In the genomic region with DNA sequence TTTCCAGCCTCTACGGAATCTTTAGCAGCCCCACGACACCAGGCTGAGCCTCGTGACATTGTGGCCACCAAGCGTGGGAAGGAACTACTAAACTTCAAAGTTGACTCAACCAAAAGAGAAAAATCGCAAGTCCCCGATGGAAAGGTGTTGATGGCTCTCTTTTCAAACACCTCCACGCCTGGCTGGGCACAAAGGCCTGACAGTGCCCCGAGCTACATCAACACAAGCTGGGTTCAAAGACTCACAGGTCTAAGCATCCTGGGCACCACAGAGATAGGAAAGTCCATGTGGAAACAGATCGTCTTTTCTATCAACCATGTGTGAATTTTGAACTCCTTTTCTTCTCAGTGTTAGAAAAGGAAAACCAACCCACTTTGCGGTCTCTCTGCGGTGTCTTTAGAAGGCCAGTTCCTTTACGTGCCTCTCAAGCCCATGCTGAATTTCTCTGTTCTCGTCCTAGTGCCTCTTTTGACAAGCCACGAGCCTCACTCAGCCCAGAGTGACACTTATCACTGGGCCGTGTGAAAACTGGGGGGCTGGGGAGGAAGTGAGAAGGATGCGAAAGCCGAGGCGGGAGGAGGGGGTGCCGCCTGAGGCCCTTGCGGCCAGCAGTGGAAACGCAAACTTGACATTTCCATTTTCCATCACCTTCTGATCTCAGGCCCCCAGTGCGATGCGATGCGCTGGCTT, we compare ENCODE assay signal across 9 cellular contexts. TPM values are rescaled to one million over a fixed set of nuclear protein-coding genes. Genes with fewer than 3 reads are reported as not detected.
A peak's percentile ranks its signal among the peaks of the same experiment; 100 is the strongest.
DNase-seq lines count a peak whose midpoint lies in the region; ATAC-seq, FAIRE-seq and TF ChIP-seq lines count a peak whose summit lies in the region.
"Had no signal": no experiment of that assay in that cellular context is flagged by ENCODE, and none has a peak within 500 bp of the region (broad histone marks: within the 10 kb centered on the region; RNA-seq: fewer than 3 reads in every experiment).

No MANE protein-coding gene starts in this region.

- H3K36me3 ChIP-seq in neural progenitor cell: no peaks in the 10 kb centered on the region
- H3K36me3 ChIP-seq in upper lobe of left lung: no peaks in the 10 kb centered on the region

- H4K91ac ChIP-seq in H9 (ENCODE audit: insufficient read length, low read depth, low read length): no peak overlapping the region

- no peaks in the 10 kb centered on the region; the same call in 1 of the 2 replicates for H3K79me2 ChIP-seq in H9 (ENCODE audit: insufficient read depth, low read length)
- H3K79me2 ChIP-seq in neural progenitor cell (ENCODE audit: low read depth): no peaks in the 10 kb centered on the region

- peaks cover 9% of the 10 kb centered on the region for H3F3A ChIP-seq in neural progenitor cell (ENCODE audit: low read depth)

- H3K4ac ChIP-seq in H9 (ENCODE audit: low read depth, low read length): no peak overlapping the region

- no peaks in the 10 kb centered on the region for H3K9me3 ChIP-seq in H9 (ENCODE audit: control insufficient read depth, low read depth, low read length)
- no peaks in the 10 kb centered on the region for H3K9me3 ChIP-seq in neural progenitor cell (ENCODE audit: low read depth)
- H3K9me3 ChIP-seq in upper lobe of left lung: no peaks in the 10 kb centered on the region

- H2AK5ac ChIP-seq in H9 (ENCODE audit: insufficient read length, low read length): no peak overlapping the region

- 0 out of 2 replicates have a peak overlapping the region, but pooled peaks have one; percentile 19 for H2BK15ac ChIP-seq in H9 (ENCODE audit: low read depth, low read length)

- H3K4me1 Mint-ChIP-seq in H9 (peaks cover 50 to 53% of the 10 kb centered on the region in 2 experiments), neural progenitor cell (peaks cover 42% of the 10 kb centered on the region)

- H2BK5ac ChIP-seq in H9 (ENCODE audit: insufficient read length, low read length): no peak overlapping the region

- peak; percentile 34 to 52 for ATAC-seq in upper lobe of left lung (ENCODE audit: low FRiP score in 2 of 2)

- H3K56ac ChIP-seq in H9 (ENCODE audit: insufficient read length, low read depth, low read length): no peak overlapping the region

- TF ChIP-seq POLR2A in GM12891 (IDR thresholded peaks at IDR 0.05; ENCODE audit: low read depth, low read length) (peak; percentile 28; the same call in 1 of the 2 replicates), upper lobe of left lung (IDR thresholded peaks at IDR 0.05) (no peak)

- H3K18ac ChIP-seq in H9 (ENCODE audit: insufficient read length, low read depth, low read length): no peak overlapping the region

- H3K4me2 ChIP-seq in H9 (ENCODE audit: insufficient read depth, insufficient read length, low read length) (no peak overlapping the region), neural progenitor cell (no peak overlapping the region)
- H3K4me2 ChIP-seq: KMS-11 had no signal

- H3K36me3 Mint-ChIP-seq in H9 (ENCODE audit: insufficient read depth in 1 of 3, low read depth in 3 of 3) (no peaks in the 10 kb centered on the region), neural progenitor cell (no peaks in the 10 kb centered on the region)

- H3K4me3 Mint-ChIP-seq in H9 (no peak overlapping the region; a peak in 1 of 5 replicates), neural progenitor cell (no peak overlapping the region)

- H3K27ac ChIP-seq in H9 (ENCODE audit: insufficient read length, low read depth, low read length) (no peak overlapping the region), neural progenitor cell (no peak overlapping the region), upper lobe of left lung (peak overlapping the region in 3 of 4 donors; percentile 37 to 77 (median 48))
- H3K27ac ChIP-seq: KMS-11 had no signal

- DNase-seq in GM12891 (ENCODE audit: insufficient read length, low spot score) (peak; percentile 48), H9 (peak; percentile 48), NOMO-1 treated with dmso at 0.1 percent for 144 hours (lab: John Stamatoyannopoulos, UW; ENCODE audit: unreplicated experiment) (peak; percentile 50), neural progenitor cell (ENCODE audit: low spot score) (no peak), upper lobe of left lung (peak; percentile 44 to 58), SKM-1 (lab: John Stamatoyannopoulos, UW; ENCODE audit: unreplicated experiment) (no peak), OCI-M1 (lab: John Stamatoyannopoulos, UW) (no peak)
- DNase-seq in activated naive CD4-positive, alpha-beta T cell (lab: John Stamatoyannopoulos, UW): peak; percentile 17 to 45 (median 36)

- peak; percentile 44 for TF ChIP-seq CTCF in H9 (conservative IDR thresholded peaks at IDR 0.05)
- TF ChIP-seq CTCF in neural progenitor cell (IDR thresholded peaks at IDR 0.05): peak; percentile 14
- peak in 2 of 6 experiments; percentile 26 to 35 for TF ChIP-seq CTCF in upper lobe of left lung (IDR thresholded peaks at IDR 0.05)

- H3K23ac ChIP-seq in H9 (ENCODE audit: insufficient read length, low read depth, low read length): no peak overlapping the region

- H3K27ac Mint-ChIP-seq in H9 (peak overlapping the region in 2 of 3 experiments; percentile 77 to 78; a peak in 4 of 7 replicates), neural progenitor cell (peak overlapping the region; percentile 63)

- no peak overlapping the region for H4K5ac ChIP-seq in H9 (ENCODE audit: insufficient read length, low read depth, low read length)

- no peaks in the 10 kb centered on the region for H3K79me1 ChIP-seq in H9 (ENCODE audit: insufficient read depth, low read depth, low read length, poor library complexity, severe bottlenecking)

- no peaks in the 10 kb centered on the region for H3K23me2 ChIP-seq in H9 (ENCODE audit: insufficient read length, low read depth, low read length, poor library complexity, severe bottlenecking)

- no peak for TF ChIP-seq EP300 in upper lobe of left lung (IDR thresholded peaks at IDR 0.05)

- H3K9ac ChIP-seq in H9 (ENCODE audit: extremely low read depth, insufficient read length, low read length) (no peak overlapping the region), neural progenitor cell (no peak overlapping the region)
- H3K9ac ChIP-seq: KMS-11 had no signal

- peak; percentile 94 for FAIRE-seq in GM12891 (lab: Jason Lieb, UNC)

- no CpG with 5 or more reads among the region's 24 CpGs for WGBS in H9 (ENCODE audit: extremely low coverage, insufficient read length, low lambda C conversion rate)
- WGBS in upper lobe of left lung, 2 donors: 45 to 47% methylated on average over 24 of the region's 24 CpGs

- H4K8ac ChIP-seq in H9 (replicated peaks; ENCODE audit: insufficient read length, low read depth, low read length): no peak overlapping the region

- no peak overlapping the region for H2AFZ ChIP-seq in H9 (ENCODE audit: low read length)
- H2AFZ ChIP-seq in neural progenitor cell (replicated peaks): no peak overlapping the region

- H2BK120ac ChIP-seq in H9 (ENCODE audit: low read depth, low read length, poor library complexity, severe bottlenecking): no peak overlapping the region

- H4K20me1 ChIP-seq in H9 (ENCODE audit: control insufficient read depth, insufficient read depth, insufficient read length): no peaks in the 10 kb centered on the region
- H4K20me1 ChIP-seq in neural progenitor cell (ENCODE audit: low read depth): no peaks in the 10 kb centered on the region

- no peak overlapping the region; the same call in 1 of the 2 replicates for H3K14ac ChIP-seq in H9 (ENCODE audit: insufficient read depth, low read length)

- H2BK12ac ChIP-seq in H9 (ENCODE audit: insufficient read length, low read depth, low read length): no peak overlapping the region

- H3K9me3 Mint-ChIP-seq in H9 (no peaks in the 10 kb centered on the region), neural progenitor cell (peaks cover 5% of the 10 kb centered on the region)

- H3K27me3 ChIP-seq in H9 (ENCODE audit: insufficient read depth, low read length) (no peaks in the 10 kb centered on the region), neural progenitor cell (no peaks in the 10 kb centered on the region), upper lobe of left lung (no peaks in the 10 kb centered on the region)

- H2BK20ac ChIP-seq in H9 (ENCODE audit: low read depth, low read length, poor library complexity, severe bottlenecking): no peak overlapping the region

- H3K27me3 Mint-ChIP-seq in H9 (ENCODE audit: low read depth) (no peaks in the 10 kb centered on the region), neural progenitor cell (ENCODE audit: insufficient read depth, low read depth) (peaks cover 3% of the 10 kb centered on the region)

- H3K4me3 ChIP-seq in neural progenitor cell (no peak overlapping the region), upper lobe of left lung (no peak overlapping the region)

- no peak overlapping the region for H3T11ph ChIP-seq in H9 (ENCODE audit: low read length)

- H3K4me1 ChIP-seq in H9 (ENCODE audit: insufficient read depth, low read length) (peaks cover 26% of the 10 kb centered on the region; the same call in 1 of the 2 replicates), neural progenitor cell (peaks cover 21% of the 10 kb centered on the region), upper lobe of left lung (peaks cover 42 to 95% (median 57%) of the 10 kb centered on the region in 4 donors)

TF ChIP-seq in GM12891, 5 proteins besides CTCF, POLR2A, EP300 and RAD21:
- peak; percentile 44; the same call in 1 of the 2 replicates for TF ChIP-seq TAF1 (IDR thresholded peaks at IDR 0.05; ENCODE audit: low read depth, low read length)
- TF ChIP-seq POU2F2 (IDR thresholded peaks at IDR 0.05; ENCODE audit: low read depth, low read length): peak; percentile 64; the same call in 1 of the 2 replicates
- TF ChIP-seq POLR2AphosphoS5 (IDR thresholded peaks at IDR 0.05; ENCODE audit: low read depth, low read length): peak; percentile 65
- TF ChIP-seq PAX5 (IDR thresholded peaks at IDR 0.05; ENCODE audit: insufficient read depth, low read length, severe bottlenecking): peak; percentile 98
- TF ChIP-seq SPI1 (IDR thresholded peaks at IDR 0.05; ENCODE audit: low read depth, low read length): peak; percentile 95

RNA-seq across cellular contexts. Expression of a gene that starts 59.4 kb away (rescaled TPM):
- 9.8 TPM for polyA plus RNA-seq in GM12891 (2012; ENCODE audit: low read depth, missing spikeins)
- total RNA-seq in H9 (2021) (6.1 TPM in 2 replicates), neural progenitor cell (ENCODE audit: low replicate concordance) (1.8 and 2.1 TPM in 2 replicates), upper lobe of left lung (10 to 100 TPM; 22.8 to 37.7 (median 25.8) TPM)

Comparison
In these comparisons a context has a peak if more than half of its experiments do, and no peak if none do; other contexts are left out.
1. DNase-seq: peak in GM12891 (single experiment), H9 (single experiment), NOMO-1 treated with dmso at 0.1 percent for 144 hours (single experiment), activated naive CD4-positive, alpha-beta T cell (4 of 4) and upper lobe of left lung (2 of 2); none in neural progenitor cell (single experiment), SKM-1 (single experiment) and OCI-M1 (single experiment).
2. H3K27ac ChIP-seq: peak in upper lobe of left lung (3 of 4); none in H9 (single experiment) and neural progenitor cell (single experiment).